In genomic region chr10:68010426-68010825, GRCh38 we compare ENCODE assay signal across 18 cellular contexts.
"Had no signal": no experiment of that assay in that cellular context is flagged by ENCODE, and none has a peak within 500 bp of the region (broad histone marks: within the 10 kb centered on the region; RNA-seq: fewer than 3 reads in every experiment).

No MANE protein-coding gene starts in this region.

- H3K9me3 ChIP-seq: colonic mucosa, heart left ventricle, mucosa of descending colon, neutrophil, right atrium auricular region, sigmoid colon, stomach had no signal

- H3K9me3 Mint-ChIP-seq: naive thymus-derived CD8-positive, alpha-beta T cell; type B pancreatic cell had no signal

- H3K27me3 Mint-ChIP-seq: naive thymus-derived CD8-positive, alpha-beta T cell; stimulated activated naive B cell treated with anti-CD40 and anti-IgM and Interleukin-4, amounts not matched to agents 10 μg/mL and 1 μg/mL and 100 μg/mL, for 72 hours; type B pancreatic cell had no signal

- H3K27me3 ChIP-seq: colonic mucosa, heart left ventricle, neutrophil, right atrium auricular region, sigmoid colon, stomach had no signal

- H3K4me1 ChIP-seq: colonic mucosa, heart left ventricle, right atrium auricular region, sigmoid colon, stomach had no signal

- DNase-seq: colonic mucosa; dermis blood vessel endothelial cell; foreskin melanocyte; heart left ventricle; islet precursor cell; mammary epithelial cell; mucosa of descending colon; naive thymus-derived CD8-positive, alpha-beta T cell; sigmoid colon; stimulated activated CD4-positive, alpha-beta T cell treated with anti-CD3 and anti-CD28 coated beads, Interleukin-2, amount 100 ng/mL, for 24 hours; stimulated activated CD4-positive, alpha-beta T cell treated with anti-CD3 and anti-CD28 coated beads, Interleukin-4, amount 100 ng/mL, for 4 hours; stimulated activated naive B cell treated with anti-CD40 and anti-IgM and Interleukin-4, amounts not matched to agents 10 μg/mL and 1 μg/mL and 100 μg/mL, for 72 hours; stomach had no signal

- H3K27ac Mint-ChIP-seq: naive thymus-derived CD8-positive, alpha-beta T cell; stimulated activated naive B cell treated with anti-CD40 and anti-IgM and Interleukin-4, amounts not matched to agents 10 μg/mL and 1 μg/mL and 100 μg/mL, for 72 hours; type B pancreatic cell had no signal

- H3K4me3 Mint-ChIP-seq: naive thymus-derived CD8-positive, alpha-beta T cell; stimulated activated naive B cell treated with anti-CD40 and anti-IgM and Interleukin-4, amounts not matched to agents 10 μg/mL and 1 μg/mL and 100 μg/mL, for 72 hours; type B pancreatic cell had no signal

- H3K27ac ChIP-seq: colonic mucosa, heart left ventricle, neutrophil, right atrium auricular region, sigmoid colon, skin epidermis, stomach had no signal

- H3K36me3 ChIP-seq: colonic mucosa had no signal

- ATAC-seq: heart left ventricle; left lobe of liver; mucosa of descending colon; naive thymus-derived CD8-positive, alpha-beta T cell; stimulated activated naive B cell treated with anti-CD40 and anti-IgM and Interleukin-4, amounts not matched to agents 10 μg/mL and 1 μg/mL and 100 μg/mL, for 72 hours had no signal

- H3K4me3 ChIP-seq: colonic mucosa, heart left ventricle, mucosa of descending colon, right atrium auricular region, sigmoid colon, skin epidermis, stomach had no signal
